23 cellular contexts compared by ENCODE assay signal in genomic region chr6:57063847-57064246, GRCh38.
"Had no signal": no experiment of that assay in that cellular context is flagged by ENCODE, and none has a peak within 500 bp of the region (broad histone marks: within the 10 kb centered on the region; RNA-seq: fewer than 3 reads in every experiment).

No MANE protein-coding gene starts in this region.

- H3K36me3 ChIP-seq: pancreas, prostate gland had no signal

- H3K9me3 ChIP-seq: neutrophil, pancreas, prostate gland, right lobe of liver, sigmoid colon, stomach, thoracic aorta, thyroid gland, tibial nerve, upper lobe of left lung, vagina had no signal

- H3K27me3 ChIP-seq: neutrophil, pancreas, right lobe of liver, sigmoid colon, stomach, thyroid gland, tibial nerve, upper lobe of left lung, vagina had no signal

- H3K4me1 ChIP-seq: pancreas, prostate gland, right lobe of liver, sigmoid colon, stomach, thyroid gland, tibial nerve, upper lobe of left lung, vagina had no signal

- H3K4me3 ChIP-seq: pancreas, prostate gland, right lobe of liver, sigmoid colon, stomach, thoracic aorta, thyroid gland, tibial nerve, upper lobe of left lung, vagina had no signal

- H3K27ac ChIP-seq: neutrophil, pancreas, prostate gland, right lobe of liver, sigmoid colon, stomach, thoracic aorta, thyroid gland, tibial nerve, upper lobe of left lung, vagina had no signal

- ATAC-seq: natural killer cell treated with Interleukin-12 subunit alpha and Interleukin-12 subunit beta and Interleukin-15 and Interleukin-18, amount 100 ng/mL, for 72 hours; pancreas; right cardiac atrium; right lobe of liver; stimulated activated effector memory CD8-positive, alpha-beta T cell treated with anti-CD3 and anti-CD28 coated beads, Interleukin-12 subunit alpha, Interleukin-12 subunit beta, amount 100 ng/mL, for 72 hours; stimulated activated naive B cell treated with anti-CD40 and anti-IgM and Interleukin-4, amounts not matched to agents 10 μg/mL and 1 μg/mL and 100 μg/mL, for 72 hours had no signal

- DNase-seq: nephron progenitor cell; nucleus accumbens; pancreas; right cardiac atrium; right lobe of liver; sigmoid colon; small intestine; stimulated activated CD4-positive, alpha-beta T cell treated with anti-CD3 and anti-CD28 coated beads, Interleukin-15, amount 100 ng/mL, for 24 hours; stimulated activated CD4-positive, alpha-beta T cell treated with anti-CD3 and anti-CD28 coated beads, Interleukin-2, amount 100 ng/mL, for 24 hours; stimulated activated CD4-positive, alpha-beta T cell treated with anti-CD3 and anti-CD28 coated beads, Interleukin-2, amount 100 ng/mL, for 48 hours; stimulated activated CD4-positive, alpha-beta T cell treated with anti-CD3 and anti-CD28 coated beads, Interleukin-4, amount 100 ng/mL, for 24 hours; stimulated activated naive B cell treated with anti-CD40 and anti-IgM and Interleukin-4, amounts not matched to agents 10 μg/mL and 1 μg/mL and 100 μg/mL, for 72 hours; stimulated activated naive CD4-positive, alpha-beta T cell treated with Interleukin-2 at 50 U/mL for 16 hours; stomach; thyroid gland; upper lobe of left lung had no signal
